1 cellular context compared by ENCODE assay signal in the genomic region with DNA sequence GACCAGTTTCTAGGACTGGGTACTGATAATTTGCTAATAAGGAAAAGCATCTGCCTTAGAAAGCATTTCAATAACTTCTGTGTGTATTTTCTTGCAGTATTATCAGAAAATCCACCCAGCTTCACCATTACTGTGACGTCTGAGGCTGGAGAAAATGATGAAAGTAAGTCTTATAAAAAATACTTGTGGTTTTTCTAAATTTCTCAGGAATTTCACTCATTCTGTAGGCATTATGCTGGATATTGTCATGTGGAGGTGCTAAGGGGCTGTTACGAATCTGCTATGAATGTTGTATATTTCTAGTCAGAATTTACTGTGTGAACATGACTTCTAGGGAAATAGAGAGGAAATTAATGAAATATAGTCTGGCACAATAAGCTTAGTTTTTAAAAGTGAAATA.
TF ChIP-seq lines count a peak whose summit lies in the region.

No MANE protein-coding gene starts in this region.

TF ChIP-seq in HepG2, 621 proteins besides CTCF, POLR2A, EP300 and RAD21:
- no peak for TF ChIP-seq SMAD3 (CRISPR knock-in tag; IDR thresholded peaks at IDR 0.05)
- TF ChIP-seq ZFY (CRISPR knock-in tag; IDR thresholded peaks at IDR 0.05) = no peak
- no peak for TF ChIP-seq REPIN1 (CRISPR knock-in tag; IDR thresholded peaks at IDR 0.05; ENCODE audit: borderline replicate concordance, low read depth)
- TF ChIP-seq, protein P1, sequence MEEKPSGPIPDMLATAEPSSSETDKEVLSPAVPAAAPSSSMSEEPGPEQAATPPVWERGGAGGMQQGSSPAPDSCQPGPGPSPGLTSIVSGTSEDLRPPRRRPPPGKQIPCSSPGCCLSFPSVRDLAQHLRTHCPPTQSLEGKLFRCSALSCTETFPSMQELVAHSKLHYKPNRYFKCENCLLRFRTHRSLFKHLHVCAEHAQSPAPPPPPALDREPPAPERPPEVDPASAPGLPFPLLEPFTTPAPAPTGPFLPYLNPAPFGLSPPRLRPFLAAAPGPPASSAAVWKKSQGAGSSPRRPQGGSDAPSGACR (CRISPR knock-in tag; IDR thresholded peaks at IDR 0.05) = no peak
- TF ChIP-seq ZFYVE20 (CRISPR knock-in tag; IDR thresholded peaks at IDR 0.05; ENCODE audit: borderline replicate concordance, low read depth) = no peak
- TF ChIP-seq SNRNP70 (IDR thresholded peaks at IDR 0.05; ENCODE audit: low read depth, low read length) = no peak
- TF ChIP-seq, protein P2, sequence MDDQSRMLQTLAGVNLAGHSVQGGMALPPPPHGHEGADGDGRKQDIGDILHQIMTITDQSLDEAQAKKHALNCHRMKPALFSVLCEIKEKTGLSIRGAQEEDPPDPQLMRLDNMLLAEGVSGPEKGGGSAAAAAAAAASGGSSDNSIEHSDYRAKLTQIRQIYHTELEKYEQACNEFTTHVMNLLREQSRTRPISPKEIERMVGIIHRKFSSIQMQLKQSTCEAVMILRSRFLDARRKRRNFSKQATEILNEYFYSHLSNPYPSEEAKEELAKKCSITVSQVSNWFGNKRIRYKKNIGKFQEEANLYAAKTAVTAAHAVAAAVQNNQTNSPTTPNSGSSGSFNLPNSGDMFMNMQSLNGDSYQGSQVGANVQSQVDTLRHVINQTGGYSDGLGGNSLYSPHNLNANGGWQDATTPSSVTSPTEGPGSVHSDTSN (CRISPR knock-in tag; IDR thresholded peaks at IDR 0.05; ENCODE audit: borderline replicate concordance) = no peak
TF ChIP-seq in HepG2: peak in this region for 0.
